Comparison of ENCODE assay signal across 1 cellular context in the genomic region with DNA sequence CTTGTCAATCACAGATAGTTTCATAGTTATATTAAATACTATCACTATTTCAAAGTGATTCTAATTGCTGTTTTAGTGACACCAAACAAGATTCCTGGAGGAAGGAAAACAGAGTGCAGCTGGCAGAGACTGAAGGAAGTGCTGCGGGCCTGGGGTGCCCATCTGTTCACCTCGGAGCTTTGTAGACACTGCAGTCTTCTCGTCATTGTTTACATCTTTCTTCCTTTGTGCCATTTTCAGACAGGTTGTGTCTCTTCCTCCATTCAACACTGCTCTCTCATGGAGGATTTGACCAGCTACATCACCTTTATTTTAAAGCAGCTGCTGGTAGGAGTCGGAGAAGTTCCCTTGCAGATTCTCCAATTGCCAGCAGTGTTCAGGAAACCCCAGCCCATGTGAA.
TF ChIP-seq lines count a peak whose summit lies in the region.

No MANE protein-coding gene starts in this region.

TF ChIP-seq in GM23338, 12 proteins besides CTCF, POLR2A, EP300 and RAD21 (continued from another document):
- TF ChIP-seq, protein P1, sequence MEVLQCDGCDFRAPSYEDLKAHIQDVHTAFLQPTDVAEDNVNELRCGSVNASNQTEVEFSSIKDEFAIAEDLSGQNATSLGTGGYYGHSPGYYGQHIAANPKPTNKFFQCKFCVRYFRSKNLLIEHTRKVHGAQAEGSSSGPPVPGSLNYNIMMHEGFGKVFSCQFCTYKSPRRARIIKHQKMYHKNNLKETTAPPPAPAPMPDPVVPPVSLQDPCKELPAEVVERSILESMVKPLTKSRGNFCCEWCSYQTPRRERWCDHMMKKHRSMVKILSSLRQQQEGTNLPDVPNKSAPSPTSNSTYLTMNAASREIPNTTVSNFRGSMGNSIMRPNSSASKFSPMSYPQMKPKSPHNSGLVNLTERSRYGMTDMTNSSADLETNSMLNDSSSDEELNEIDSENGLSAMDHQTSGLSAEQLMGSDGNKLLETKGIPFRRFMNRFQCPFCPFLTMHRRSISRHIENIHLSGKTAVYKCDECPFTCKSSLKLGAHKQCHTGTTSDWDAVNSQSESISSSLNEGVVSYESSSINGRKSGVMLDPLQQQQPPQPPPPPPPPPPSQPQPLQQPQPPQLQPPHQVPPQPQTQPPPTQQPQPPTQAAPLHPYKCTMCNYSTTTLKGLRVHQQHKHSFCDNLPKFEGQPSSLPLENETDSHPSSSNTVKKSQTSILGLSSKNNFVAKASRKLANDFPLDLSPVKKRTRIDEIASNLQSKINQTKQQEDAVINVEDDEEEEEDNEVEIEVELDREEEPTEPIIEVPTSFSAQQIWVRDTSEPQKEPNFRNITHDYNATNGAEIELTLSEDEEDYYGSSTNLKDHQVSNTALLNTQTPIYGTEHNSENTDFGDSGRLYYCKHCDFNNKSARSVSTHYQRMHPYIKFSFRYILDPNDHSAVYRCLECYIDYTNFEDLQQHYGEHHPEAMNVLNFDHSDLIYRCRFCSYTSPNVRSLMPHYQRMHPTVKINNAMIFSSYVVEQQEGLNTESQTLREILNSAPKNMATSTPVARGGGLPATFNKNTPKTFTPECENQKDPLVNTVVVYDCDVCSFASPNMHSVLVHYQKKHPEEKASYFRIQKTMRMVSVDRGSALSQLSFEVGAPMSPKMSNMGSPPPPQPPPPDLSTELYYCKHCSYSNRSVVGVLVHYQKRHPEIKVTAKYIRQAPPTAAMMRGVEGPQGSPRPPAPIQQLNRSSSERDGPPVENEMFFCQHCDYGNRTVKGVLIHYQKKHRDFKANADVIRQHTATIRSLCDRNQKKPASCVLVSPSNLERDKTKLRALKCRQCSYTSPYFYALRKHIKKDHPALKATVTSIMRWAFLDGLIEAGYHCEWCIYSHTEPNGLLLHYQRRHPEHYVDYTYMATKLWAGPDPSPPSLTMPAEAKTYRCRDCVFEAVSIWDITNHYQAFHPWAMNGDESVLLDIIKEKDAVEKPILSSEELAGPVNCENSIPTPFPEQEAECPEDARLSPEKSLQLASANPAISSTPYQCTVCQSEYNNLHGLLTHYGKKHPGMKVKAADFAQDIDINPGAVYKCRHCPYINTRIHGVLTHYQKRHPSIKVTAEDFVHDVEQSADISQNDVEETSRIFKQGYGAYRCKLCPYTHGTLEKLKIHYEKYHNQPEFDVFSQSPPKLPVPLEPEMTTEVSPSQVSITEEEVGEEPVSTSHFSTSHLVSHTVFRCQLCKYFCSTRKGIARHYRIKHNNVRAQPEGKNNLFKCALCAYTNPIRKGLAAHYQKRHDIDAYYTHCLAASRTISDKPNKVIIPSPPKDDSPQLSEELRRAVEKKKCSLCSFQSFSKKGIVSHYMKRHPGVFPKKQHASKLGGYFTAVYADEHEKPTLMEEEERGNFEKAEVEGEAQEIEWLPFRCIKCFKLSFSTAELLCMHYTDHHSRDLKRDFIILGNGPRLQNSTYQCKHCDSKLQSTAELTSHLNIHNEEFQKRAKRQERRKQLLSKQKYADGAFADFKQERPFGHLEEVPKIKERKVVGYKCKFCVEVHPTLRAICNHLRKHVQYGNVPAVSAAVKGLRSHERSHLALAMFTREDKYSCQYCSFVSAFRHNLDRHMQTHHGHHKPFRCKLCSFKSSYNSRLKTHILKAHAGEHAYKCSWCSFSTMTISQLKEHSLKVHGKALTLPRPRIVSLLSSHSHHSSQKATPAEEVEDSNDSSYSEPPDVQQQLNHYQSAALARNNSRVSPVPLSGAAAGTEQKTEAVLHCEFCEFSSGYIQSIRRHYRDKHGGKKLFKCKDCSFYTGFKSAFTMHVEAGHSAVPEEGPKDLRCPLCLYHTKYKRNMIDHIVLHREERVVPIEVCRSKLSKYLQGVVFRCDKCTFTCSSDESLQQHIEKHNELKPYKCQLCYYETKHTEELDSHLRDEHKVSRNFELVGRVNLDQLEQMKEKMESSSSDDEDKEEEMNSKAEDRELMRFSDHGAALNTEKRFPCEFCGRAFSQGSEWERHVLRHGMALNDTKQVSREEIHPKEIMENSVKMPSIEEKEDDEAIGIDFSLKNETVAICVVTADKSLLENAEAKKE (CRISPR knock-in tag; IDR thresholded peaks at IDR 0.05): no peak
- TF ChIP-seq NANOG (IDR thresholded peaks at IDR 0.05; ENCODE audit: borderline replicate concordance) (no peak), ZNF114 (CRISPR knock-in tag; IDR thresholded peaks at IDR 0.05) (no peak), POLR2AphosphoS5 (IDR thresholded peaks at IDR 0.05; ENCODE audit: low read depth) (no peak), STAT1 (IDR thresholded peaks at IDR 0.05; ENCODE audit: unreplicated experiment) (no peak), CREB1 (CRISPR knock-in tag; IDR thresholded peaks at IDR 0.05; ENCODE audit: low read depth) (no peak)
- TF ChIP-seq, protein P2, sequence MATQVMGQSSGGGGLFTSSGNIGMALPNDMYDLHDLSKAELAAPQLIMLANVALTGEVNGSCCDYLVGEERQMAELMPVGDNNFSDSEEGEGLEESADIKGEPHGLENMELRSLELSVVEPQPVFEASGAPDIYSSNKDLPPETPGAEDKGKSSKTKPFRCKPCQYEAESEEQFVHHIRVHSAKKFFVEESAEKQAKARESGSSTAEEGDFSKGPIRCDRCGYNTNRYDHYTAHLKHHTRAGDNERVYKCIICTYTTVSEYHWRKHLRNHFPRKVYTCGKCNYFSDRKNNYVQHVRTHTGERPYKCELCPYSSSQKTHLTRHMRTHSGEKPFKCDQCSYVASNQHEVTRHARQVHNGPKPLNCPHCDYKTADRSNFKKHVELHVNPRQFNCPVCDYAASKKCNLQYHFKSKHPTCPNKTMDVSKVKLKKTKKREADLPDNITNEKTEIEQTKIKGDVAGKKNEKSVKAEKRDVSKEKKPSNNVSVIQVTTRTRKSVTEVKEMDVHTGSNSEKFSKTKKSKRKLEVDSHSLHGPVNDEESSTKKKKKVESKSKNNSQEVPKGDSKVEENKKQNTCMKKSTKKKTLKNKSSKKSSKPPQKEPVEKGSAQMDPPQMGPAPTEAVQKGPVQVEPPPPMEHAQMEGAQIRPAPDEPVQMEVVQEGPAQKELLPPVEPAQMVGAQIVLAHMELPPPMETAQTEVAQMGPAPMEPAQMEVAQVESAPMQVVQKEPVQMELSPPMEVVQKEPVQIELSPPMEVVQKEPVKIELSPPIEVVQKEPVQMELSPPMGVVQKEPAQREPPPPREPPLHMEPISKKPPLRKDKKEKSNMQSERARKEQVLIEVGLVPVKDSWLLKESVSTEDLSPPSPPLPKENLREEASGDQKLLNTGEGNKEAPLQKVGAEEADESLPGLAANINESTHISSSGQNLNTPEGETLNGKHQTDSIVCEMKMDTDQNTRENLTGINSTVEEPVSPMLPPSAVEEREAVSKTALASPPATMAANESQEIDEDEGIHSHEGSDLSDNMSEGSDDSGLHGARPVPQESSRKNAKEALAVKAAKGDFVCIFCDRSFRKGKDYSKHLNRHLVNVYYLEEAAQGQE (IDR thresholded peaks at IDR 0.05; ENCODE audit: unreplicated experiment): no peak
- TF ChIP-seq, protein P3, sequence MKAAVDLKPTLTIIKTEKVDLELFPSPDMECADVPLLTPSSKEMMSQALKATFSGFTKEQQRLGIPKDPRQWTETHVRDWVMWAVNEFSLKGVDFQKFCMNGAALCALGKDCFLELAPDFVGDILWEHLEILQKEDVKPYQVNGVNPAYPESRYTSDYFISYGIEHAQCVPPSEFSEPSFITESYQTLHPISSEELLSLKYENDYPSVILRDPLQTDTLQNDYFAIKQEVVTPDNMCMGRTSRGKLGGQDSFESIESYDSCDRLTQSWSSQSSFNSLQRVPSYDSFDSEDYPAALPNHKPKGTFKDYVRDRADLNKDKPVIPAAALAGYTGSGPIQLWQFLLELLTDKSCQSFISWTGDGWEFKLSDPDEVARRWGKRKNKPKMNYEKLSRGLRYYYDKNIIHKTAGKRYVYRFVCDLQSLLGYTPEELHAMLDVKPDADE (IDR thresholded peaks at IDR 0.05): no peak
TF ChIP-seq in GM23338: peak in this region for 0.
